ENCODE assay signal across 8 cellular contexts in genomic region chr6:112372213-112372806, GRCh38. TPM values are rescaled to one million over a fixed set of nuclear protein-coding genes. Genes with fewer than 3 reads are reported as not detected.
DNase-seq lines count a peak whose midpoint lies in the region; ATAC-seq, FAIRE-seq and TF ChIP-seq lines count a peak whose summit lies in the region.

No MANE protein-coding gene starts in this region.

- peaks cover 32% of the 10 kb centered on the region for H3K27me3 Mint-ChIP-seq in stimulated activated naive CD8-positive, alpha-beta T cell treated with anti-CD3 and anti-CD28 coated beads, Interleukin-15, amount 100 ng/mL, for 72 hours
- peaks cover 2% of the 10 kb centered on the region for H3K27me3 Mint-ChIP-seq in glutamatergic neuron (ENCODE audit: unreplicated experiment)

- in situ Hi-C loops in SK-MEL-5 (cut with HindIII; ENCODE audit: low pct_unique_long_range_greater_than_20kb, low sequenced_read_pairs), result no loop called here

- no peak overlapping the region for H3K4me3 Mint-ChIP-seq in stimulated activated naive CD8-positive, alpha-beta T cell treated with anti-CD3 and anti-CD28 coated beads, Interleukin-15, amount 100 ng/mL, for 72 hours
- no peak overlapping the region for H3K4me3 Mint-ChIP-seq in glutamatergic neuron (ENCODE audit: unreplicated experiment)

- H3K27ac Mint-ChIP-seq in stimulated activated naive CD8-positive, alpha-beta T cell treated with anti-CD3 and anti-CD28 coated beads, Interleukin-15, amount 100 ng/mL, for 72 hours, result no peak overlapping the region
- no peak overlapping the region for H3K27ac Mint-ChIP-seq in glutamatergic neuron (ENCODE audit: unreplicated experiment)

- H3K4me1 ChIP-seq in vagina (no peaks in the 10 kb centered on the region), small intestine (ENCODE audit: control insufficient read depth in 2 of 2, insufficient read depth in 1 of 2, low read depth in 1 of 2, low read length in 1 of 2) (no peaks in the 10 kb centered on the region)

- H3K9me3 Mint-ChIP-seq in stimulated activated naive CD8-positive, alpha-beta T cell treated with anti-CD3 and anti-CD28 coated beads, Interleukin-15, amount 100 ng/mL, for 72 hours, result no peaks in the 10 kb centered on the region
- peaks cover 2% of the 10 kb centered on the region for H3K9me3 Mint-ChIP-seq in glutamatergic neuron (ENCODE audit: unreplicated experiment)

- H3K27me3 ChIP-seq in vagina (no peaks in the 10 kb centered on the region), small intestine (ENCODE audit: control insufficient read depth in 2 of 2, insufficient read depth in 2 of 2, low read length in 2 of 2) (no peaks in the 10 kb centered on the region)

- CTCF ChIA-PET in GM10248 (lab: Yijun Ruan, JAX), result interaction anchor here (1.0 to 2.4 kb wide), 3 partner anchors 10 to 192 kb away, joined by 4 to 9 read pairs (median 5); no protein-coding TSS in a partner anchor

- H3K4me3 ChIP-seq in vagina (no peak overlapping the region), small intestine (ENCODE audit: low read depth in 1 of 2, low read length in 2 of 2) (no peak overlapping the region)

- 58 to 59% (median 58%) methylated on average over 5 of the region's 5 CpGs for WGBS in small intestine, 3 donors

- H3K27ac ChIP-seq in vagina (no peak overlapping the region), small intestine (ENCODE audit: low read depth in 1 of 2, low read length in 1 of 2) (no peak overlapping the region)

- TF ChIP-seq POLR2A in vagina (IDR thresholded peaks at IDR 0.05), result no peak

- H3K9me3 ChIP-seq in vagina (no peaks in the 10 kb centered on the region), small intestine (ENCODE audit: control insufficient read depth, low read depth) (no peaks in the 10 kb centered on the region)

- peak; percentile 58 for ATAC-seq in stimulated activated naive CD8-positive, alpha-beta T cell treated with anti-CD3 and anti-CD28 coated beads, Interleukin-15, amount 100 ng/mL, for 72 hours
- no peak for ATAC-seq in stimulated activated naive CD8-positive, alpha-beta T cell treated with anti-CD3 and anti-CD28 coated beads, Interleukin-15, Interleukin-2, amounts not matched to agents 100 U/mL and 50 U/mL, for 24 hours

- intact Hi-C loops in vagina (cut with DNase I), result no loop called here

- H3K4me1 Mint-ChIP-seq in stimulated activated naive CD8-positive, alpha-beta T cell treated with anti-CD3 and anti-CD28 coated beads, Interleukin-15, amount 100 ng/mL, for 72 hours, result no peaks in the 10 kb centered on the region
- no peaks in the 10 kb centered on the region for H3K4me1 Mint-ChIP-seq in glutamatergic neuron (ENCODE audit: low read depth, unreplicated experiment)

- no peak for DNase-seq in stimulated activated naive CD8-positive, alpha-beta T cell treated with anti-CD3 and anti-CD28 coated beads, Interleukin-15, amount 100 ng/mL, for 72 hours
- DNase-seq in stimulated activated naive CD8-positive, alpha-beta T cell treated with anti-CD3 and anti-CD28 coated beads, Interleukin-15, Interleukin-2, amounts not matched to agents 100 U/mL and 50 U/mL, for 24 hours, result no peak
- DNase-seq in SK-MEL-5 (ENCODE audit: low read depth, low spot score) (peak; percentile 46), glutamatergic neuron (no peak), vagina (ENCODE audit: extremely low spot score in 2 of 2) (no peak), UCSD-AML1 (lab: John Stamatoyannopoulos, UW; ENCODE audit: unreplicated experiment) (no peak), small intestine (no peak), GM10248 (ENCODE audit: extremely low spot score) (no peak)

- H3K36me3 Mint-ChIP-seq in glutamatergic neuron (ENCODE audit: unreplicated experiment), result no peaks in the 10 kb centered on the region

- H3K36me3 ChIP-seq in vagina, result no peaks in the 10 kb centered on the region
- H3K36me3 ChIP-seq in small intestine (ENCODE audit: control insufficient read depth in 2 of 2, insufficient read depth in 2 of 2, low read length in 2 of 2), result no peaks in the 10 kb centered on the region

- TF ChIP-seq CTCF in glutamatergic neuron (IDR thresholded peaks at IDR 0.05; ENCODE audit: partially characterized antibody, unreplicated experiment) (peak; percentile 43), vagina (IDR thresholded peaks at IDR 0.05) (peak in 2 of 3 experiments; percentile 30 to 39), GM10248 (IDR thresholded peaks at IDR 0.05; ENCODE audit: control extremely low read depth, extremely low read depth, low read depth, missing control alignments) (no peak)

- POLR2A ChIA-PET in GM10248 (lab: Yijun Ruan, JAX), result no interaction called here

- no peak for FAIRE-seq in small intestine (lab: Jason Lieb, UNC)

RNA-seq across cellular contexts. Expression of gene RFPL4B, which starts 25.2 kb away (rescaled TPM):
- 0.08 and 0.27 TPM in 2 replicates for total RNA-seq in SK-MEL-5 (2014; rRNA removed; shearing (Covaris generic))
- polyA plus RNA-seq in SK-MEL-5 (2015; cell fraction: cytosol; rRNA removed), result not detected in 2 replicates
- not detected in 2 replicates for polyA plus RNA-seq in SK-MEL-5 (2015; cell fraction: nucleus; rRNA removed)
- 1.1 TPM for total RNA-seq in glutamatergic neuron (ENCODE audit: unreplicated experiment)
- not detected for total RNA-seq in vagina
- polyA plus RNA-seq in small intestine, result not detected
